ENCODE assay signal across 29 cellular contexts in the genomic region with DNA sequence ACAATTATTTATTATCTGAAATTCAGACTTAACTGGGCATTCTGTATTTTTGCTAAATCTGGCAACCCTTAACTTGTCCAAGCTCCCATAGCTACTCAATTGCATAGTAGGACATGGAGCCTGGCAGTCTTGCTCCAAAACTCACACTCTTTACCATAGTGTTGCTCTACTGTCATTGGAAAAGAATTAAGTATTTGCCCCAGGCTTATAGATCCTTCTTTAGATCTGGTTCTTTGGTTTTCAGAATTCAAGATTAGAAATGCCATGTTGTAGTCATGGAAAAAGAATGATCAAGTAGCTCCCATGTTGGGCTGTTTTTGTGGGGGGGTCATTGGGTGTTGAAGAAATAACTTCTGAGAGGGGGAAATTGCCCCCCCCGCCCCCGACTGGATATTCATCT.
"Had no signal": no experiment of that assay in that cellular context is flagged by ENCODE, and none has a peak within 500 bp of the region (broad histone marks: within the 10 kb centered on the region; RNA-seq: fewer than 3 reads in every experiment).

No MANE protein-coding gene starts in this region.

- H3K4me3 ChIP-seq: ascending aorta, cardiac muscle cell had no signal

- H3K27me3 ChIP-seq: ascending aorta, cardiac muscle cell had no signal

- H3K4me1 ChIP-seq: ascending aorta had no signal

- H3K36me3 ChIP-seq: ascending aorta, cardiac muscle cell, WERI-Rb-1 had no signal

- DNase-seq: activated CD4-positive, alpha-beta memory T cell treated with anti-CD3 and anti-CD28 coated beads, Interleukin-2, amount 10 ng/mL, durations not matched to agents 7 days and 5 days; activated CD4-positive, alpha-beta T cell treated with anti-CD3 and anti-CD28 coated beads for 1 hour; activated CD4-positive, alpha-beta T cell treated with anti-CD3 and anti-CD28 coated beads for 36 hours; activated CD4-positive, alpha-beta T cell treated with anti-CD3 and anti-CD28 coated beads for 48 hours; activated CD4-positive, alpha-beta T cell treated with anti-CD3 and anti-CD28 coated beads, Interleukin-2, amount 10 ng/mL, durations not matched to agents 7 days and 5 days; activated CD4-positive, alpha-beta T cell treated with anti-CD3 and anti-CD28 coated beads, Interleukin-2, amount 50 U/mL, for 48 hours; activated CD4-positive, CD25-positive, alpha-beta regulatory T cell; activated CD8-positive, alpha-beta memory T cell treated with anti-CD3 and anti-CD28 coated beads for 24 hours; activated CD8-positive, alpha-beta memory T cell treated with anti-CD3 and anti-CD28 coated beads, Interleukin-2, amount 10 ng/mL, durations not matched to agents 7 days and 5 days; activated CD8-positive, alpha-beta memory T cell treated with anti-CD3 and anti-CD28 coated beads, Interleukin-2, amount 50 U/mL, for 48 hours; activated CD8-positive, alpha-beta T cell treated with anti-CD3 and anti-CD28 coated beads, Interleukin-2, amount 10 ng/mL, durations not matched to agents 7 days and 5 days; activated effector memory CD4-positive, alpha-beta T cell treated with Interleukin-2 at 50 U/mL for 16 hours; activated gamma-delta T cell; activated naive CD4-positive, alpha-beta T cell treated with anti-CD3 and anti-CD28 coated beads, Interleukin-2, amount 10 ng/mL, durations not matched to agents 7 days and 5 days; activated naive CD4-positive, alpha-beta T cell treated with Interleukin-2 at 50 U/mL for 16 hours; activated naive CD8-positive, alpha-beta T cell treated with anti-CD3 and anti-CD28 coated beads, Interleukin-2, amount 10 ng/mL, durations not matched to agents 7 days and 5 days; activated naive CD8-positive, alpha-beta T cell treated with anti-CD3 and anti-CD28 coated beads, Interleukin-2, amount 50 U/mL, for 24 hours; activated T-cell treated with anti-CD3 and anti-CD28 coated beads, Interleukin-2, amount 50 U/mL, for 24 hours; activated T-cell treated with anti-CD3 and anti-CD28 coated beads, Interleukin-2, amount 50 U/mL, for 48 hours; amygdala; anterior cingulate cortex; caudate nucleus; cerebellar nuclear complex; T-cell; T-helper 2 cell; T-helper 9 cell; WERI-Rb-1 had no signal

- H3K27ac ChIP-seq: ascending aorta, cardiac muscle cell, WERI-Rb-1 had no signal
